31 cellular contexts compared by ENCODE assay signal in the genomic region with DNA sequence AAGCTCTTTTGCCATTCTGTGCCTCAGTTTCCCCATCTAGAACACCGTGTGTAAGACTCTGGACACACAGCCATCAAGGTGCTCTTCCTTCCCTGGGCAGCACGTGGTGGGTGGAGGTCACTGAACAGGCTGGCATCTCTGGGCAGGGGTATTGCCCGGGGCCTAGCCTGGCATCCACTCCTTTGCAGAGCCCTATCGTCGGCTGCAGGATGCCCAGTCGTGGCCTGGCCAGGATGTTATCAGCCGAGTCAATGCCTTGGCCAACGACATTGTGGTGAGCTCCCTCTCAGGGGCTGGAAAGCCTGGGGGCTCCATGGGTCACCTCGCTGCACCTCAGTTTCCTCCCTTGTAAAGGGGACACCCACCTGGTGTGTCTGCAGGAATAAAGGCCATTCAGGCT. TPM values are rescaled to one million over a fixed set of nuclear protein-coding genes. Genes with fewer than 3 reads are reported as not detected.
"Had no signal": no experiment of that assay in that cellular context is flagged by ENCODE, and none has a peak within 500 bp of the region (broad histone marks: within the 10 kb centered on the region; RNA-seq: fewer than 3 reads in every experiment).

No MANE protein-coding gene starts in this region.

- H3K4me1 Mint-ChIP-seq: activated B cell treated with CpG ODN at 0.5 μM for 24 hours; activated CD4-positive, alpha-beta memory T cell treated with anti-CD3 and anti-CD28 coated beads, Interleukin-2, amount 10 ng/mL, durations not matched to agents 7 days and 5 days had no signal

- H3K27ac Mint-ChIP-seq: activated B cell treated with CpG ODN at 0.5 μM for 24 hours; activated CD4-positive, alpha-beta memory T cell treated with anti-CD3 and anti-CD28 coated beads, Interleukin-2, amount 10 ng/mL, durations not matched to agents 7 days and 5 days; activated CD8-positive, alpha-beta memory T cell treated with anti-CD3 and anti-CD28 coated beads, Interleukin-2, amount 10 ng/mL, durations not matched to agents 7 days and 5 days; activated naive CD4-positive, alpha-beta T cell treated with anti-CD3 and anti-CD28 coated beads, Interleukin-2, amount 10 ng/mL, durations not matched to agents 7 days and 5 days; activated naive CD8-positive, alpha-beta T cell; brain; T-helper 1 cell treated with Interleukin-12 subunit alpha and Interleukin-12 subunit beta and Interleukin-4 antibody, amounts not matched to agents 30 μg/mL and 1 μg/mL, for 36 hours; T-helper 2 cell treated with Interferon-gamma antibody and Interleukin-4, amounts not matched to agents 5 μg/mL and 100 μg/mL, for 36 hours had no signal

- H3K36me3 Mint-ChIP-seq: activated CD8-positive, alpha-beta memory T cell treated with anti-CD3 and anti-CD28 coated beads, Interleukin-2, amount 10 ng/mL, durations not matched to agents 7 days and 5 days; activated naive CD4-positive, alpha-beta T cell treated with anti-CD3 and anti-CD28 coated beads, Interleukin-2, amount 10 ng/mL, durations not matched to agents 7 days and 5 days; activated naive CD8-positive, alpha-beta T cell; brain had no signal

- H3K9me3 Mint-ChIP-seq: activated B cell treated with CpG ODN at 0.5 μM for 24 hours; activated CD4-positive, alpha-beta memory T cell treated with anti-CD3 and anti-CD28 coated beads, Interleukin-2, amount 10 ng/mL, durations not matched to agents 7 days and 5 days; activated naive CD4-positive, alpha-beta T cell treated with anti-CD3 and anti-CD28 coated beads, Interleukin-2, amount 10 ng/mL, durations not matched to agents 7 days and 5 days; T-helper 1 cell treated with Interleukin-12 subunit alpha and Interleukin-12 subunit beta and Interleukin-4 antibody, amounts not matched to agents 30 μg/mL and 1 μg/mL, for 36 hours; T-helper 2 cell treated with Interferon-gamma antibody and Interleukin-4, amounts not matched to agents 5 μg/mL and 100 μg/mL, for 36 hours had no signal

- DNase-seq: activated B cell treated with CpG ODN at 0.5 μM for 24 hours; activated CD4-positive, alpha-beta memory T cell treated with anti-CD3 and anti-CD28 coated beads, Interleukin-2, amount 10 ng/mL, durations not matched to agents 7 days and 5 days; activated CD4-positive, CD25-positive, alpha-beta regulatory T cell treated with anti-CD3 and anti-CD28 coated beads, Interleukin-2, amount 50 U/mL, for 72 hours; activated CD8-positive, alpha-beta memory T cell treated with anti-CD3 and anti-CD28 coated beads for 24 hours; activated CD8-positive, alpha-beta memory T cell treated with anti-CD3 and anti-CD28 coated beads, Interleukin-2, amount 10 ng/mL, durations not matched to agents 7 days and 5 days; activated CD8-positive, alpha-beta memory T cell treated with anti-CD3 and anti-CD28 coated beads, Interleukin-2, amount 50 U/mL, for 48 hours; activated effector memory CD4-positive, alpha-beta T cell treated with Interleukin-2 at 50 U/mL for 16 hours; activated naive CD4-positive, alpha-beta T cell treated with anti-CD3 and anti-CD28 coated beads, Interleukin-2, amount 10 ng/mL, durations not matched to agents 7 days and 5 days; amygdala; central memory CD4-positive, alpha-beta T cell; NCI-H1105 treated with DMSO at 0.1 percent for 48 hours; NCI-H1436; NCI-H187; NCI-H2029 treated with DMSO at 0.1 percent for 48 hours; NCI-H2107; NCI-H2171; NCI-H510A; NCI-H748 treated with DMSO at 0.1 percent for 48 hours; NK-92 treated with Interleukin-12 subunit alpha and Interleukin-12 subunit beta, amount 100 ng/mL, for 24 hours; PC-3; RPMI8226; SHP77 treated with DMSO at 0.1 percent for 48 hours had no signal

- ATAC-seq: activated CD8-positive, alpha-beta memory T cell treated with anti-CD3 and anti-CD28 coated beads, Interleukin-2, amount 10 ng/mL, durations not matched to agents 7 days and 5 days; PC-3 had no signal

- H3K4me3 Mint-ChIP-seq: activated B cell treated with CpG ODN at 0.5 μM for 24 hours; activated CD4-positive, alpha-beta memory T cell treated with anti-CD3 and anti-CD28 coated beads, Interleukin-2, amount 10 ng/mL, durations not matched to agents 7 days and 5 days; activated CD8-positive, alpha-beta memory T cell treated with anti-CD3 and anti-CD28 coated beads, Interleukin-2, amount 10 ng/mL, durations not matched to agents 7 days and 5 days; activated naive CD4-positive, alpha-beta T cell treated with anti-CD3 and anti-CD28 coated beads, Interleukin-2, amount 10 ng/mL, durations not matched to agents 7 days and 5 days; activated naive CD8-positive, alpha-beta T cell; brain; T-helper 1 cell treated with Interleukin-12 subunit alpha and Interleukin-12 subunit beta and Interleukin-4 antibody, amounts not matched to agents 30 μg/mL and 1 μg/mL, for 36 hours; T-helper 2 cell treated with Interferon-gamma antibody and Interleukin-4, amounts not matched to agents 5 μg/mL and 100 μg/mL, for 36 hours had no signal

RNA-seq across cellular contexts. Expression of gene ADGRD2, which starts 4.0 kb away (rescaled TPM):
- total RNA-seq: activated B cell treated with CpG ODN at 0.5 μM for 24 hours; activated CD4-positive, alpha-beta memory T cell treated with anti-CD3 and anti-CD28 coated beads, Interleukin-2, amount 10 ng/mL, durations not matched to agents 7 days and 5 days; activated CD8-positive, alpha-beta memory T cell treated with anti-CD3 and anti-CD28 coated beads, Interleukin-2, amount 10 ng/mL, durations not matched to agents 7 days and 5 days; bronchial epithelial cell; M059J; PC-3; Peyer's patch; SJSA1 had no signal

RNA-seq across cellular contexts. Expression of gene NR5A1, which starts 52.9 kb away (rescaled TPM):
- total RNA-seq: activated B cell treated with CpG ODN at 0.5 μM for 24 hours; activated CD4-positive, alpha-beta memory T cell treated with anti-CD3 and anti-CD28 coated beads, Interleukin-2, amount 10 ng/mL, durations not matched to agents 7 days and 5 days; activated CD8-positive, alpha-beta memory T cell treated with anti-CD3 and anti-CD28 coated beads, Interleukin-2, amount 10 ng/mL, durations not matched to agents 7 days and 5 days; bronchial epithelial cell; cerebellum; PC-3; SJSA1 had no signal
